In the genomic region with DNA sequence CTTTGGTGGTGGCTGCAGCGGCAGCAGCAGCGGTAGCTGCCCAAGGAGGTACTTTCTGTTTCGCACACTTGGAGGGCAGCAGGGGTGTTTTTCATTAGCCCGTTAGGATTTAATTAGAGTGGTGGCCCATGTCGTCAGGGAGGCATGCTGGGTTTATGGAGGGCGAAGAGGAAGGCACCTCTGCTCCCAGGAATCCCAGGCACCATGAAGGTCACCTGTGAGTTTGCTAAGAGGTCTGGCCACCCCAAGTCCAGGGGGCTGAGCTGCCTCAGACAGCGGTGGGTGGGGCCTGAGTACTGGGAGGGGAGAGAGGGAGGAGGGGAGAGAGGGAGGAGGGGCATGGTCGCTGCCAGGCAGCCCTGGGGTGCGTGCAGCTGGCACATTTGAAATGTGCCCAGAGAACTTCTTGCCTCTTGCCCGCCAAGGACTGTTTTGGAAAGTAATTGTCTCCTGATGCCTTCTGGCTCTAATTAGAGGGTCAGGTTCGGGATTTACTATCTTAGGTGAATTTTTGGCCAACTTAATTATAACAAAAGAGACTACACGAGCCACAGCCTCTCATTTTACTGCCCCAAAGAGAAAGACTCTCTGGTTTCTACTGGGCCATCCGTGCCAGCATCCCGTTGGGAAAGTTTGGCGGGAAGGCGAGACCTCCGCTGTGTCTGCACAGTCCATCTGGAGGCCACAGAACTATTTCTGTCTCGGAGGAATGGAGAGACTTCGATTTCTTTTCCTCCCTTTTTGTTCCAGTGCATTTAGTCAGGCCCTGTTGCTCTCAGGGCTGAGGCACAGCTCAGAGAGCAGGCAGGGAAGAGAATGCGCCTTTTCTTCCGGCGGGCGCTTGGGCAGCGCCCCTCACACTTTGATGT, we compare ENCODE assay signal across 1 cellular context.
TF ChIP-seq lines count a peak whose summit lies in the region.

No MANE protein-coding gene starts in this region.

TF ChIP-seq in SK-N-SH, 30 proteins besides CTCF, POLR2A, EP300 and RAD21 (continued from another document):
- TF ChIP-seq ZBTB33 (IDR thresholded peaks at IDR 0.05; ENCODE audit: borderline replicate concordance, low read depth), result no peak
TF ChIP-seq in SK-N-SH: peak in this region for 1.
